In the genomic region with DNA sequence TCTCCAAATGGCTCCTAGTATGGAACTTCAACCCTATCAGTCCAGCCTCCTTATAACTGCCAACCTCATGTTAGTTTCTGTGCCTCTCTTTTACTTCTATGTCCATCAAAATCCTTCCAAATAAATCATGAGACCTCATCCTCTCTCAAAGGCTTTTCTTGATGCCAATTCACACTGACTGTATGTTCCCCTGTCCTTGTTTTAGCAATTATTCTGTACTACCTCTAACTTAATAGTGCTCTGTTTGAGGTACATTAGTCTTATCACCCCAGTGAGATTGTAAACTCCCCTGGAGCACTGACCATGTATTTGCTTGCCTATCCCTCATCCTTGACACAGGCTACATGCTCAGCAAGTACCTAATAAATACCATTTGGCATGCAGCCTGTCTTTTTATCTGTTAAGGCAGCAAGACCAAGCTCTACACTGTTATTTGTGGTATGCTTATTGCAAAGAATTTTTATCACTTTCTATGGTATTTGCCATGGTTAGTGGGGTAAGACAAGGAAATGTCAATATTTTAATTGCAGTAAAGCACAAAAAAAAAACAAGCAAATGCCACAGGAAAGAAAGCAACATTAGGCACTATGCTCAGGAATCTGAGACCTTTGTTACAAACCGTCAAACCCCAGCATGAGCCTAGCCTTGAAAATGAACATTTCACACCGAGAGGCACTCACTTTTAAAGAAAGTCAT, we compare ENCODE assay signal across 17 cellular contexts.
"Had no signal": no experiment of that assay in that cellular context is flagged by ENCODE, and none has a peak within 500 bp of the region (broad histone marks: within the 10 kb centered on the region; RNA-seq: fewer than 3 reads in every experiment).

No MANE protein-coding gene starts in this region.

- ATAC-seq: activated CD4-positive, CD25-positive, alpha-beta regulatory T cell treated with anti-CD3 and anti-CD28 coated beads, Interleukin-2, amount 50 U/mL, for 24 hours; activated CD8-positive, alpha-beta memory T cell treated with anti-CD3 and anti-CD28 coated beads, Interleukin-2, amount 10 ng/mL, durations not matched to agents 7 days and 5 days; gastroesophageal sphincter; naive thymus-derived CD4-positive, alpha-beta T cell; T-helper 17 cell had no signal

- DNase-seq: activated CD4-positive, alpha-beta memory T cell treated with anti-CD3 and anti-CD28 coated beads, Interleukin-2, amount 10 ng/mL, durations not matched to agents 7 days and 5 days; activated CD4-positive, alpha-beta T cell treated with anti-CD3 and anti-CD28 coated beads, Interleukin-2, amount 10 ng/mL, durations not matched to agents 24 days and 14 days; activated CD8-positive, alpha-beta memory T cell treated with anti-CD3 and anti-CD28 coated beads, Interleukin-2, amount 10 ng/mL, durations not matched to agents 7 days and 5 days; activated gamma-delta T cell treated with Interleukin-2 at 50 U/mL for 16 hours; activated T-cell treated with anti-CD3 and anti-CD28 coated beads for 4 hours; aorta; colonic mucosa; esophagus squamous epithelium; head of caudate nucleus; hypothalamus; naive thymus-derived CD4-positive, alpha-beta T cell; spleen; stimulated activated CD4-positive, alpha-beta T cell treated with anti-CD3 and anti-CD28 coated beads, Interleukin-4, amount 100 ng/mL, for 1 hour; stimulated activated naive CD4-positive, alpha-beta T cell; T-helper 17 cell had no signal
